In the genomic region with DNA sequence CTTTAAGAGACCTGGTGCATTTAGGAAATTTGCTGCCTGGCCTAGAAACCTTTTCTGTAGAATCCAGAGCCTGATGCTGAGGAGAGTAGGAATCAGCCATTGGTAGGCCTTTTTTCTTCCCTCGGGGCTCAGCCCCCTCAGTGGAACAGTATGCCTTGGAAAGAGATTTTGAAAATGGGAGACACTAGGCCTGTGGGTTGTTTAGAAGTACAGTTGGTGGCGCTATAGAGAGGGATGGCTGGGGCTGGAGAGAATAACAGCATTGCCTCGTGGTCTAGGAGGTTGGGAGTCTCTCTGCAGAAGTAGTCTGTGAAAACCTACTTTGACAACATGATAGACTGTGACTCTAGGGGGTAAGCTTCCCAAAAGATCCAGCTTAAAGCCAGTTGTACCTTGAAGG, we compare ENCODE assay signal across 34 cellular contexts. TPM values are rescaled to one million over a fixed set of nuclear protein-coding genes. Genes with fewer than 3 reads are reported as not detected.
A peak's percentile ranks its signal among the peaks of the same experiment; 100 is the strongest.
DNase-seq lines count a peak whose midpoint lies in the region; ATAC-seq, FAIRE-seq and TF ChIP-seq lines count a peak whose summit lies in the region.
"Had no signal": no experiment of that assay in that cellular context is flagged by ENCODE, and none has a peak within 500 bp of the region (broad histone marks: within the 10 kb centered on the region; RNA-seq: fewer than 3 reads in every experiment).

No MANE protein-coding gene starts in this region.

- H3T11ph ChIP-seq in H9 (ENCODE audit: low read length), result no peak overlapping the region

- H3K4me1 Mint-ChIP-seq in H9 (peaks cover 0 to 6% of the 10 kb centered on the region in 2 experiments; a peak in 2 of 4 replicates), glutamatergic neuron (ENCODE audit: low read depth, unreplicated experiment) (no peaks in the 10 kb centered on the region)
- H3K4me1 Mint-ChIP-seq in stimulated activated effector memory CD8-positive, alpha-beta T cell treated with anti-CD3 and anti-CD28 coated beads, Interleukin-12 subunit alpha, Interleukin-12 subunit beta, amount 100 ng/mL, for 72 hours, result peaks cover 9% of the 10 kb centered on the region

- H2AK5ac ChIP-seq in H9 (ENCODE audit: insufficient read length, low read length), result no peak overlapping the region
- H2AK5ac ChIP-seq in H1 (ENCODE audit: low read depth, low read length), result no peak overlapping the region

- H3K4ac ChIP-seq in H9 (ENCODE audit: low read depth, low read length) (no peak overlapping the region), H1 (replicated peaks; ENCODE audit: insufficient read length, low read depth, low read length) (no peak overlapping the region)

- H3K23me2 ChIP-seq in H9 (ENCODE audit: insufficient read length, low read depth, low read length, poor library complexity, severe bottlenecking), result no peaks in the 10 kb centered on the region
- no peaks in the 10 kb centered on the region for H3K23me2 ChIP-seq in H1 (ENCODE audit: low read depth, low read length)

- POLR2A ChIA-PET in OCI-LY7 (lab: Charles Lee) (interaction anchor here (1.0 to 3.4 kb wide), 3 partner anchors 16 to 916 kb away, joined by 3 to 21 read pairs (median 12); partner anchors contain the start of genes RNU5D-1 and RPS8), H1 (lab: Charles Lee; ENCODE audit: partially characterized antibody) (interaction anchor here (0.6 to 10.5 kb wide), 8 partner anchors 12 to 818 kb away, joined by 3 to 120 read pairs (median 4); partner anchors contain the start of genes BTBD19 and RPS8)

- H2BK5ac ChIP-seq in H9 (ENCODE audit: insufficient read length, low read length), result no peak overlapping the region
- H2BK5ac ChIP-seq in H1 (ENCODE audit: low read depth, low read length), result no peak overlapping the region

- H2BK15ac ChIP-seq in H9 (ENCODE audit: low read depth, low read length), result no peak overlapping the region
- H2BK15ac ChIP-seq in H1 (ENCODE audit: low read length), result no peak overlapping the region

- no peak overlapping the region for H2BK120ac ChIP-seq in H9 (ENCODE audit: low read depth, low read length, poor library complexity, severe bottlenecking)
- no peak overlapping the region for H2BK120ac ChIP-seq in H1 (replicated peaks; ENCODE audit: low read depth, low read length)

- H3K36me3 ChIP-seq in DOHH2 (ENCODE audit: control insufficient read depth, low read length) (peaks cover 81% of the 10 kb centered on the region), OCI-LY7 (ENCODE audit: insufficient read depth, low read length) (peaks cover 97% of the 10 kb centered on the region), H1 (ENCODE audit: control insufficient read depth in 2 of 4, insufficient read depth in 4 of 4, low read length in 3 of 4) (peaks cover 30 to 65% (median 48%) of the 10 kb centered on the region in 4 experiments)
- H3K36me3 ChIP-seq: Peyer's patch, thyroid gland had no signal

- CTCF ChIA-PET in OCI-LY7 (lab: Charles Lee; ENCODE audit: unreplicated experiment) (no interaction called here), H1 (lab: Charles Lee; ENCODE audit: partially characterized antibody) (interaction anchor here (0.6 to 7.9 kb wide), 18 partner anchors 9 to 1312 kb away, joined by 3 to 42 read pairs (median 5); partner anchors contain the start of gene RNU5D-1)

- H3K36me3 Mint-ChIP-seq in H9 (ENCODE audit: insufficient read depth in 1 of 3, low read depth in 3 of 3) (peaks cover 42 to 80% (median 79%) of the 10 kb centered on the region in 3 experiments; a peak in 6 of 7 replicates), glutamatergic neuron (ENCODE audit: unreplicated experiment) (no peaks in the 10 kb centered on the region)
- H3K36me3 Mint-ChIP-seq in stimulated activated effector memory CD8-positive, alpha-beta T cell treated with anti-CD3 and anti-CD28 coated beads, Interleukin-12 subunit alpha, Interleukin-12 subunit beta, amount 100 ng/mL, for 72 hours, result peaks cover 99% of the 10 kb centered on the region
- H3K36me3 Mint-ChIP-seq: T-cell had no signal

- H3K79me1 ChIP-seq in H9 (ENCODE audit: insufficient read depth, low read depth, low read length, poor library complexity, severe bottlenecking), result no peaks in the 10 kb centered on the region
- H3K79me1 ChIP-seq in H1 (ENCODE audit: low read depth, low read length), result peaks cover 4% of the 10 kb centered on the region

- H3K9me3 ChIP-seq in DOHH2 (ENCODE audit: control insufficient read depth, insufficient read depth, low read length), result no peaks in the 10 kb centered on the region
- H3K9me3 ChIP-seq in H9 (ENCODE audit: control insufficient read depth, low read depth, low read length), result no peaks in the 10 kb centered on the region
- no peaks in the 10 kb centered on the region for H3K9me3 ChIP-seq in OCI-LY7 (ENCODE audit: low read length)
- no peaks in the 10 kb centered on the region for H3K9me3 ChIP-seq in H1 (ENCODE audit: insufficient read depth in 2 of 2, low read depth in 1 of 2, low read length in 1 of 2)
- H3K9me3 ChIP-seq: Peyer's patch, thyroid gland had no signal

- peak; percentile 48 for TF ChIP-seq CTCF in DOHH2 (IDR thresholded peaks at IDR 0.05; ENCODE audit: low read depth, low read length, poor library complexity, severe bottlenecking)
- TF ChIP-seq CTCF in H9 (conservative IDR thresholded peaks at IDR 0.05), result peak; percentile 41; the same call in 2 of the 3 replicates
- peak; percentile 39; the same call in 1 of the 2 replicates for TF ChIP-seq CTCF in OCI-LY7 (conservative IDR thresholded peaks at IDR 0.05; ENCODE audit: low read length)
- peak; percentile 13 to 47 (median 32); a peak in 3 of 4 replicates for TF ChIP-seq CTCF in H1 (IDR thresholded peaks at IDR 0.05; ENCODE audit: control extremely low read depth in 1 of 3, insufficient read depth in 1 of 3, low read depth in 1 of 3, low read length in 3 of 3)
- TF ChIP-seq CTCF in glutamatergic neuron (IDR thresholded peaks at IDR 0.05; ENCODE audit: partially characterized antibody, unreplicated experiment), result no peak

- H3K4me3 ChIP-seq in DOHH2 (ENCODE audit: low read length), result no peak overlapping the region
- no peak overlapping the region for H3K4me3 ChIP-seq in OCI-LY7 (ENCODE audit: low read depth, low read length, poor library complexity, severe bottlenecking)
- H3K4me3 ChIP-seq in H1 (ENCODE audit: extremely low read depth in 1 of 4, insufficient read depth in 2 of 4, low read depth in 3 of 4, low read length in 4 of 4), result no peak overlapping the region
- H3K4me3 ChIP-seq: GM12878, Peyer's patch, thyroid gland had no signal

- no peak overlapping the region for H3K27ac Mint-ChIP-seq in H9
- H3K27ac Mint-ChIP-seq in glutamatergic neuron (ENCODE audit: unreplicated experiment), result no peak overlapping the region
- H3K27ac Mint-ChIP-seq in stimulated activated effector memory CD8-positive, alpha-beta T cell treated with anti-CD3 and anti-CD28 coated beads, Interleukin-12 subunit alpha, Interleukin-12 subunit beta, amount 100 ng/mL, for 72 hours, result no peak overlapping the region
- H3K27ac Mint-ChIP-seq: stimulated activated naive CD8-positive, alpha-beta T cell treated with anti-CD3 and anti-CD28 coated beads, Interleukin-15, Interleukin-2, amounts not matched to agents 100 ng/mL and 50 ng/mL, for 24 hours; T-cell had no signal

- H4K8ac ChIP-seq in H9 (replicated peaks; ENCODE audit: insufficient read length, low read depth, low read length) (no peak overlapping the region), H1 (ENCODE audit: extremely low read depth, insufficient read depth, low read length) (no peak overlapping the region)

- H4K20me1 ChIP-seq in DOHH2 (ENCODE audit: control insufficient read depth, insufficient read depth, low read depth, low read length) (0 out of 2 replicates have a peak, but pooled peaks cover 6% of the 10 kb centered on the region), H9 (ENCODE audit: control insufficient read depth, insufficient read depth, insufficient read length) (no peaks in the 10 kb centered on the region), OCI-LY7 (ENCODE audit: insufficient read depth, low read length) (no peaks in the 10 kb centered on the region; the same call in 1 of the 2 replicates), H1 (replicated peaks in 1 of 2; ENCODE audit: control insufficient read depth in 1 of 2, insufficient read depth in 2 of 2, low read length in 2 of 2) (peaks cover 0 to 2% of the 10 kb centered on the region in 2 experiments)

- DNase-seq in H9 (no peak), OCI-LY7 (ENCODE audit: low spot score) (no peak), H1 (ENCODE audit: low read depth in 1 of 2, low spot score in 2 of 2) (no peak), glutamatergic neuron (no peak), SKM-1 (lab: John Stamatoyannopoulos, UW; ENCODE audit: unreplicated experiment) (no peak)
- no peak for DNase-seq in stimulated activated effector memory CD8-positive, alpha-beta T cell treated with anti-CD3 and anti-CD28 coated beads, Interleukin-12 subunit alpha, Interleukin-12 subunit beta, amount 100 ng/mL, for 72 hours (ENCODE audit: low spot score in 2 of 2)
- DNase-seq: activated gamma-delta T cell; activated T-cell treated with anti-CD3 and anti-CD28 coated beads, Interleukin-2, amount 50 U/mL, for 1 hour; Calu3; DMS79 treated with DMSO at 0.1 percent for 48 hours; islet precursor cell; midbrain; naive thymus-derived CD4-positive, alpha-beta T cell; NCI-H146; NCI-H2171; NCI-H510A treated with DMSO at 0.1 percent for 48 hours; NK-92 treated with Interleukin-12 subunit alpha and Interleukin-12 subunit beta, amount 100 ng/mL, for 24 hours; Peyer's patch; SHP77 treated with DMSO at 0.1 percent for 48 hours; T-cell; thyroid gland had no signal

- TF ChIP-seq EP300 in H1 (IDR thresholded peaks at IDR 0.05; ENCODE audit: borderline replicate concordance in 1 of 2, low read depth in 2 of 2, low read length in 2 of 2), result no peak

- H3K14ac ChIP-seq in H9 (ENCODE audit: insufficient read depth, low read length), result no peak overlapping the region
- H3K14ac ChIP-seq in H1 (ENCODE audit: insufficient read length), result no peak overlapping the region

- H3K9me2 ChIP-seq in DOHH2 (replicated peaks; ENCODE audit: control insufficient read depth, low read length) (no peaks in the 10 kb centered on the region), OCI-LY7 (ENCODE audit: insufficient read depth, low read length) (no peaks in the 10 kb centered on the region)

- H3K4me1 ChIP-seq in DOHH2 (ENCODE audit: control insufficient read depth, low read length) (peaks cover 11% of the 10 kb centered on the region), H9 (ENCODE audit: insufficient read depth, low read length) (no peaks in the 10 kb centered on the region), OCI-LY7 (ENCODE audit: insufficient read depth, low read length, poor library complexity, severe bottlenecking) (peaks cover 11% of the 10 kb centered on the region), H1 (replicated peaks in 1 of 4; ENCODE audit: control insufficient read depth in 3 of 4, insufficient read depth in 4 of 4, low read length in 3 of 4) (no peaks in the 10 kb centered on the region)
- H3K4me1 ChIP-seq: Peyer's patch, thyroid gland had no signal

- H3K79me2 ChIP-seq in DOHH2 (ENCODE audit: control insufficient read depth, low read length), result peaks cover 57% of the 10 kb centered on the region
- no peaks in the 10 kb centered on the region; the same call in 1 of the 2 replicates for H3K79me2 ChIP-seq in H9 (ENCODE audit: insufficient read depth, low read length)
- H3K79me2 ChIP-seq in OCI-LY7 (ENCODE audit: insufficient read depth, low read depth, low read length), result peaks cover 53% of the 10 kb centered on the region; the same call in 1 of the 2 replicates
- peaks cover 0 to 7% of the 10 kb centered on the region in 2 experiments; a peak in 1 of 4 replicates for H3K79me2 ChIP-seq in H1 (ENCODE audit: control insufficient read depth in 1 of 2, insufficient read depth in 2 of 2, low read length in 2 of 2)

- no peak overlapping the region for H4K91ac ChIP-seq in H9 (ENCODE audit: insufficient read length, low read depth, low read length)
- no peak overlapping the region for H4K91ac ChIP-seq in H1 (replicated peaks; ENCODE audit: insufficient read length, low read length)

- H3K27ac ChIP-seq in DOHH2 (ENCODE audit: low read depth, low read length) (no peak overlapping the region), H9 (ENCODE audit: insufficient read length, low read depth, low read length) (no peak overlapping the region), OCI-LY7 (ENCODE audit: low read depth, low read length, poor library complexity, severe bottlenecking) (no peak overlapping the region), H1 (ENCODE audit: low read depth, low read length) (no peak overlapping the region)
- H3K27ac ChIP-seq: C4-2B, Peyer's patch, thyroid gland had no signal

- H3K9ac ChIP-seq in H9 (ENCODE audit: extremely low read depth, insufficient read length, low read length) (no peak overlapping the region), H1 (replicated peaks in 1 of 4; ENCODE audit: extremely low read depth in 1 of 4, low read depth in 3 of 4, low read length in 3 of 4) (no peak overlapping the region)

- H3K27me3 Mint-ChIP-seq in H9 (ENCODE audit: low read depth) (no peaks in the 10 kb centered on the region), glutamatergic neuron (ENCODE audit: unreplicated experiment) (peaks cover 2% of the 10 kb centered on the region)
- H3K27me3 Mint-ChIP-seq: brain; naive thymus-derived CD4-positive, alpha-beta T cell; stimulated activated naive CD8-positive, alpha-beta T cell treated with anti-CD3 and anti-CD28 coated beads, Interleukin-15, Interleukin-2, amounts not matched to agents 100 ng/mL and 50 ng/mL, for 24 hours; T-cell had no signal

- H3K4me3 Mint-ChIP-seq in H9, result no peak overlapping the region
- no peak overlapping the region for H3K4me3 Mint-ChIP-seq in glutamatergic neuron (ENCODE audit: unreplicated experiment)
- H3K4me3 Mint-ChIP-seq in stimulated activated effector memory CD8-positive, alpha-beta T cell treated with anti-CD3 and anti-CD28 coated beads, Interleukin-12 subunit alpha, Interleukin-12 subunit beta, amount 100 ng/mL, for 72 hours, result no peak overlapping the region
- H3K4me3 Mint-ChIP-seq: brain; naive thymus-derived CD4-positive, alpha-beta T cell; stimulated activated naive CD8-positive, alpha-beta T cell treated with anti-CD3 and anti-CD28 coated beads, Interleukin-15, Interleukin-2, amounts not matched to agents 100 ng/mL and 50 ng/mL, for 24 hours; T-cell had no signal

- FAIRE-seq in H1 (lab: Jason Lieb, UNC), result no peak
- FAIRE-seq: endothelial cell of umbilical vein, GM12878 had no signal

- H2BK20ac ChIP-seq in H9 (ENCODE audit: low read depth, low read length, poor library complexity, severe bottlenecking) (no peak overlapping the region), H1 (ENCODE audit: low read length) (no peak overlapping the region)

- intact Hi-C loops in OCI-LY7 (cut with micrococcal nuclease; ENCODE audit: unreplicated experiment), result no loop called here

- BruUV-seq in OCI-LY7 (replicated peaks; lab: Mats Ljungman, UMichigan), result no TSS peak

- H3K18ac ChIP-seq in H9 (ENCODE audit: insufficient read length, low read depth, low read length) (no peak overlapping the region), H1 (ENCODE audit: extremely low read depth, low read length) (no peak overlapping the region)

- H3K4me2 ChIP-seq in DOHH2 (ENCODE audit: low read length), result no peak overlapping the region
- no peak overlapping the region for H3K4me2 ChIP-seq in H9 (ENCODE audit: insufficient read depth, insufficient read length, low read length)
- H3K4me2 ChIP-seq in OCI-LY7 (ENCODE audit: low read length), result no peak overlapping the region
- H3K4me2 ChIP-seq in H1 (ENCODE audit: insufficient read depth in 1 of 2, low read depth in 2 of 2, low read length in 2 of 2), result no peak overlapping the region

- WGBS in H9 (ENCODE audit: extremely low coverage, insufficient read length, low lambda C conversion rate), result no CpG with 5 or more reads among the region's 3 CpGs
- 80% methylated on average over 3 of the region's 3 CpGs; no CpG with 5 or more reads in 1 of the 2 experiments for WGBS in H1 (ENCODE audit: extremely low coverage in 1 of 2, insufficient coverage in 1 of 2, insufficient read length in 1 of 2, insufficient replicate concordance in 2 of 2, low coverage in 1 of 2, low lambda C conversion rate in 2 of 2, missing lambda C conversion rate in 1 of 2), 2 experiments

- no peak for ATAC-seq in GM21367 (IDR thresholded peaks at IDR 0.05; ENCODE audit: unreplicated experiment)
- ATAC-seq in stimulated activated effector memory CD8-positive, alpha-beta T cell treated with anti-CD3 and anti-CD28 coated beads, Interleukin-12 subunit alpha, Interleukin-12 subunit beta, amount 100 ng/mL, for 72 hours, result no peak
- ATAC-seq: GM12878; naive thymus-derived CD4-positive, alpha-beta T cell; T-cell had no signal

- TF ChIP-seq RAD21 in H1 (IDR thresholded peaks at IDR 0.05 in 1 of 2, conservative IDR thresholded peaks at IDR 0.05 in 1 of 2; ENCODE audit: low read depth in 2 of 2, low read length in 2 of 2), result no peak

- H3K9me3 Mint-ChIP-seq in H9 (no peaks in the 10 kb centered on the region; a peak in 1 of 5 replicates), glutamatergic neuron (ENCODE audit: unreplicated experiment) (no peaks in the 10 kb centered on the region)
- H3K9me3 Mint-ChIP-seq in stimulated activated effector memory CD8-positive, alpha-beta T cell treated with anti-CD3 and anti-CD28 coated beads, Interleukin-12 subunit alpha, Interleukin-12 subunit beta, amount 100 ng/mL, for 72 hours, result no peaks in the 10 kb centered on the region
- H3K9me3 Mint-ChIP-seq: brain; naive thymus-derived CD4-positive, alpha-beta T cell; stimulated activated naive CD8-positive, alpha-beta T cell treated with anti-CD3 and anti-CD28 coated beads, Interleukin-15, Interleukin-2, amounts not matched to agents 100 ng/mL and 50 ng/mL, for 24 hours; T-cell had no signal

- no peak for TF ChIP-seq POLR2A in H1 (IDR thresholded peaks at IDR 0.05; ENCODE audit: control extremely low read depth in 1 of 2, low read depth in 2 of 2, low read length in 2 of 2)

- H2BK12ac ChIP-seq in H9 (ENCODE audit: insufficient read length, low read depth, low read length), result no peak overlapping the region
- no peak overlapping the region for H2BK12ac ChIP-seq in H1 (ENCODE audit: low read depth, low read length)

- H3K56ac ChIP-seq in H9 (ENCODE audit: insufficient read length, low read depth, low read length) (no peak overlapping the region), H1 (replicated peaks; ENCODE audit: insufficient read length, low read depth, low read length) (no peak overlapping the region)

- no peak overlapping the region for H3K23ac ChIP-seq in H9 (ENCODE audit: insufficient read length, low read depth, low read length)
- H3K23ac ChIP-seq in H1 (ENCODE audit: insufficient read length), result no peak overlapping the region

- H4K5ac ChIP-seq in H9 (ENCODE audit: insufficient read length, low read depth, low read length) (no peak overlapping the region), H1 (ENCODE audit: insufficient read length, low read depth, low read length) (no peak overlapping the region)

- H3K27me3 ChIP-seq in DOHH2 (ENCODE audit: control insufficient read depth, low read length) (no peaks in the 10 kb centered on the region), H9 (ENCODE audit: insufficient read depth, low read length) (no peaks in the 10 kb centered on the region), H1 (replicated peaks in 1 of 4; ENCODE audit: control insufficient read depth in 3 of 4, extremely low read depth in 1 of 4, insufficient read depth in 3 of 4, low read length in 3 of 4) (no peaks in the 10 kb centered on the region)
- H3K27me3 ChIP-seq: Peyer's patch, thyroid gland had no signal

- H2AFZ ChIP-seq in H9 (ENCODE audit: low read length) (no peak overlapping the region), OCI-LY7 (ENCODE audit: low read length) (no peak overlapping the region), H1 (ENCODE audit: low read length) (no peak overlapping the region)

- peaks cover 10% of the 10 kb centered on the region for H3F3A ChIP-seq in DOHH2 (ENCODE audit: control insufficient read depth, insufficient read depth)

RNA-seq across cellular contexts. Expression of gene KIF2C, which starts 8.2 kb away (rescaled TPM):
- 71.6 and 73.1 TPM in 2 replicates for total RNA-seq in H9 (2021)
- total RNA-seq in OCI-LY7 (2014; rRNA removed; shearing (Covaris generic)), result 150 and 159 TPM in 2 replicates
- total RNA-seq in OCI-LY7 (2022), result 140 and 156 TPM in 2 replicates
- 66.4 and 68.1 TPM in 2 replicates for total RNA-seq in H1 (2021; fragmentation: NEBNext Ultra II Directional; extraction: Animal tissue kit (Norgen Biotek cat#: 25700))
- 36.7 and 41.8 TPM in 2 replicates for polyA plus RNA-seq in H1 (2011; rRNA removed)
- polyA plus RNA-seq in H1 (2011; cell fraction: cytosol; rRNA removed), result 57.4 TPM
- 56.1 TPM for polyA plus RNA-seq in H1 (2011; cell fraction: nucleus; rRNA removed)
- 52.0 to 56.6 TPM (median 53.3 TPM) in 4 replicates for polyA plus RNA-seq in H1 (2012, experiment 1 of 2)
- polyA plus RNA-seq in H1 (2012, experiment 2 of 2), result 17.3 TPM
- polyA plus RNA-seq in H1 (2013, experiment 1 of 2), result 52.4 TPM
- 49.1 TPM for polyA plus RNA-seq in H1 (2013, experiment 2 of 2)
- 72.0 and 73.1 TPM in 2 replicates for polyA minus RNA-seq in H1 (2011; rRNA and poly(A)+ RNA removed)
- polyA minus RNA-seq in H1 (2011; cell fraction: cytosol; rRNA and poly(A)+ RNA removed), result 35.7 TPM
- 28.7 TPM for polyA minus RNA-seq in H1 (2011; cell fraction: nucleus; rRNA and poly(A)+ RNA removed)
- total RNA-seq in glutamatergic neuron (ENCODE audit: unreplicated experiment), result 8.6 TPM

RNA-seq across cellular contexts. Expression of gene RNU5D-1, which starts 16.9 kb away (rescaled TPM):
- total RNA-seq in H9 (2021), result not detected in 2 replicates
- not detected in 2 replicates for total RNA-seq in OCI-LY7 (2014; rRNA removed; shearing (Covaris generic))
- not detected in 2 replicates for total RNA-seq in OCI-LY7 (2022)
- 17.4 TPM in 1 of 2 replicates, not detected in the other for total RNA-seq in H1 (2021; fragmentation: NEBNext Ultra II Directional; extraction: Animal tissue kit (Norgen Biotek cat#: 25700))
- under 0.01 TPM in 1 of 2 replicates, not detected in the other for polyA plus RNA-seq in H1 (2011; rRNA removed)
- not detected for polyA plus RNA-seq in H1 (2011; cell fraction: cytosol; rRNA removed)
- not detected for polyA plus RNA-seq in H1 (2011; cell fraction: nucleus; rRNA removed)
- polyA plus RNA-seq in H1 (2012, experiment 1 of 2), result not detected in 4 replicates
- polyA plus RNA-seq in H1 (2012, experiment 2 of 2), result not detected
- not detected for polyA plus RNA-seq in H1 (2013, experiment 1 of 2)
- not detected for polyA plus RNA-seq in H1 (2013, experiment 2 of 2)
- polyA minus RNA-seq in H1 (2011; rRNA and poly(A)+ RNA removed), result under 0.01 TPM in 2 replicates
- 360 TPM for polyA minus RNA-seq in H1 (2011; cell fraction: cytosol; rRNA and poly(A)+ RNA removed)
- polyA minus RNA-seq in H1 (2011; cell fraction: nucleus; rRNA and poly(A)+ RNA removed), result under 0.01 TPM
- not detected for total RNA-seq in glutamatergic neuron (ENCODE audit: unreplicated experiment)
- total RNA-seq: activated CD8-positive, alpha-beta memory T cell treated with anti-CD3 and anti-CD28 coated beads for 36 hours; Calu3; cerebellum; endothelial cell of umbilical vein; GM12878; liver; MCF 10A; naive thymus-derived CD4-positive, alpha-beta T cell; omental fat pad; Peyer's patch; thyroid gland had no signal
- polyA plus RNA-seq: adipose tissue; endothelial cell of umbilical vein; GM12878; liver; naive thymus-derived CD4-positive, alpha-beta T cell had no signal

RNA-seq across cellular contexts. Expression of gene RPS8, which starts 27.5 kb away (rescaled TPM):
- 2,591 and 2,595 TPM in 2 replicates for total RNA-seq in H9 (2021)
- total RNA-seq in OCI-LY7 (2014; rRNA removed; shearing (Covaris generic)), result 4,149 and 4,355 TPM in 2 replicates
- 2,707 and 2,775 TPM in 2 replicates for total RNA-seq in OCI-LY7 (2022)
- 2,387 and 2,407 TPM in 2 replicates for total RNA-seq in H1 (2021; fragmentation: NEBNext Ultra II Directional; extraction: Animal tissue kit (Norgen Biotek cat#: 25700))
- polyA plus RNA-seq in H1 (2011; rRNA removed), result 2,239 and 2,261 TPM in 2 replicates
- polyA plus RNA-seq in H1 (2011; cell fraction: cytosol; rRNA removed), result 3,193 TPM
- polyA plus RNA-seq in H1 (2011; cell fraction: nucleus; rRNA removed), result 1,937 TPM
- 2,656 to 3,207 TPM (median 2,890 TPM) in 4 replicates for polyA plus RNA-seq in H1 (2012, experiment 1 of 2)
- polyA plus RNA-seq in H1 (2012, experiment 2 of 2), result 2,335 TPM
- polyA plus RNA-seq in H1 (2013, experiment 1 of 2), result 6,208 TPM
- polyA plus RNA-seq in H1 (2013, experiment 2 of 2), result 6,380 TPM
- polyA minus RNA-seq in H1 (2011; rRNA and poly(A)+ RNA removed), result 576 and 640 TPM in 2 replicates
- polyA minus RNA-seq in H1 (2011; cell fraction: cytosol; rRNA and poly(A)+ RNA removed), result 767 TPM
- polyA minus RNA-seq in H1 (2011; cell fraction: nucleus; rRNA and poly(A)+ RNA removed), result 598 TPM
- total RNA-seq in glutamatergic neuron (ENCODE audit: unreplicated experiment), result 988 TPM

RNA-seq across cellular contexts. Expression of gene BEST4, which starts 40.1 kb away (rescaled TPM):
- total RNA-seq in H9 (2021), result 1.1 and 1.3 TPM in 2 replicates
- total RNA-seq in OCI-LY7 (2014; rRNA removed; shearing (Covaris generic)), result 0.44 and 0.93 TPM in 2 replicates
- 3.1 and 3.3 TPM in 2 replicates for total RNA-seq in OCI-LY7 (2022)
- total RNA-seq in H1 (2021; fragmentation: NEBNext Ultra II Directional; extraction: Animal tissue kit (Norgen Biotek cat#: 25700)), result 0.80 and 1.4 TPM in 2 replicates
- polyA plus RNA-seq in H1 (2011; rRNA removed), result 0.76 and 0.86 TPM in 2 replicates
- 1.1 TPM for polyA plus RNA-seq in H1 (2011; cell fraction: cytosol; rRNA removed)
- polyA plus RNA-seq in H1 (2011; cell fraction: nucleus; rRNA removed), result 1.6 TPM
- 1.1 to 1.7 TPM (median 1.3 TPM) in 4 replicates for polyA plus RNA-seq in H1 (2012, experiment 1 of 2)
- polyA plus RNA-seq in H1 (2012, experiment 2 of 2), result 0.97 TPM
- polyA plus RNA-seq in H1 (2013, experiment 1 of 2), result 0.95 TPM
- polyA plus RNA-seq in H1 (2013, experiment 2 of 2), result 0.72 TPM
- 0.24 and 0.25 TPM in 2 replicates for polyA minus RNA-seq in H1 (2011; rRNA and poly(A)+ RNA removed)
- polyA minus RNA-seq in H1 (2011; cell fraction: cytosol; rRNA and poly(A)+ RNA removed), result not detected
- 0.90 TPM for polyA minus RNA-seq in H1 (2011; cell fraction: nucleus; rRNA and poly(A)+ RNA removed)
- total RNA-seq in glutamatergic neuron (ENCODE audit: unreplicated experiment), result 0.88 TPM
- total RNA-seq: endothelial cell of umbilical vein had no signal
- polyA plus RNA-seq: liver had no signal

RNA-seq across cellular contexts. Expression of gene PLK3, which starts 52.3 kb away (rescaled TPM):
- 14.7 and 15.9 TPM in 2 replicates for total RNA-seq in H9 (2021)
- total RNA-seq in OCI-LY7 (2014; rRNA removed; shearing (Covaris generic)), result 8.3 and 10.1 TPM in 2 replicates
- 8.8 and 10.8 TPM in 2 replicates for total RNA-seq in OCI-LY7 (2022)
- total RNA-seq in H1 (2021; fragmentation: NEBNext Ultra II Directional; extraction: Animal tissue kit (Norgen Biotek cat#: 25700)), result 7.9 and 9.7 TPM in 2 replicates
- 12.3 and 21.9 TPM in 2 replicates for polyA plus RNA-seq in H1 (2011; rRNA removed)
- 10.6 TPM for polyA plus RNA-seq in H1 (2011; cell fraction: cytosol; rRNA removed)
- polyA plus RNA-seq in H1 (2011; cell fraction: nucleus; rRNA removed), result 64.2 TPM
- 4.9 to 9.1 TPM (median 8.2 TPM) in 4 replicates for polyA plus RNA-seq in H1 (2012, experiment 1 of 2)
- polyA plus RNA-seq in H1 (2012, experiment 2 of 2), result 6.9 TPM
- 7.1 TPM for polyA plus RNA-seq in H1 (2013, experiment 1 of 2)
- 6.4 TPM for polyA plus RNA-seq in H1 (2013, experiment 2 of 2)
- 5.2 and 7.1 TPM in 2 replicates for polyA minus RNA-seq in H1 (2011; rRNA and poly(A)+ RNA removed)
- polyA minus RNA-seq in H1 (2011; cell fraction: cytosol; rRNA and poly(A)+ RNA removed), result 3.7 TPM
- polyA minus RNA-seq in H1 (2011; cell fraction: nucleus; rRNA and poly(A)+ RNA removed), result 18.2 TPM
- total RNA-seq in glutamatergic neuron (ENCODE audit: unreplicated experiment), result 89.3 TPM
